ENCODE assay signal across 1 cellular context in the genomic region with DNA sequence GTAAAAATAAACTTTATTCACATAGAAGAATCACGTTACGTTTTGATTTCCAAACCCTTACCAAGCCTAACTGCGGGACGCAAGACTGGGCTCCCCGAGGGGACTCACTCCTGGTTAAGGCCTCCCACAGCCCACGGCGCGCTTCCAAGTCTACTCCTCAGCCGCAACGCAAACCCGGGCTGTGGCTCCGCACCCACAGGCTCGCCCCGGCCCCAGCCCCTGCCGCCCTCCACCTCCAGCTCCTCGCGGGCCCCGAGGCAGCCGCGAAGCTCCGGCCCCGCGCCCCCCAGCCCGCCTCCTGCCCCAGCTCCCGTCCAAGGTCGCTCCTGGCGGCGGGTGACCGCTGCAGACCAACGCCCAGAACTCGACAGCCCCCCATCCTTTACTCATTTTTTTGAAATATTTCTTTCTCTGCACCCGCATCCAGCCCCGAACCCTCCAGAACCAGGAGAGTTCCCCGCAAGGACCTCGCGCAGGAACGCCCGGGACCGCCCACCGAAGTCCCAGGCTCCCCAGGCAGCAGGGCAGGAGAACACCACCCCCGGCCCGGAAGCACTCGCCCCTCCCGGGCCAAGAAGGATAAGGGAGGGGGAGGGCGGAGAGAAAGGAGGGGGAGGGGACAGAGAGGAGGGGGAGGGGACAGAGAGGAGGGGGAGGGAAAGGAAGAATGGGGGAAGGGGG.
TF ChIP-seq lines count a peak whose summit lies in the region.

No MANE protein-coding gene starts in this region.

TF ChIP-seq in SK-N-SH, 30 proteins besides CTCF, POLR2A, EP300 and RAD21 (continued from another document):
- TF ChIP-seq, protein P1, sequence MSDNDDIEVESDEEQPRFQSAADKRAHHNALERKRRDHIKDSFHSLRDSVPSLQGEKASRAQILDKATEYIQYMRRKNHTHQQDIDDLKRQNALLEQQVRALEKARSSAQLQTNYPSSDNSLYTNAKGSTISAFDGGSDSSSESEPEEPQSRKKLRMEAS (IDR thresholded peaks at IDR 0.05; ENCODE audit: low read depth): 0 out of 2 replicates have a peak, but pooled peaks have one; percentile 44
- peak; percentile 39; the same call in 1 of the 2 replicates for TF ChIP-seq TAF1 (IDR thresholded peaks at IDR 0.05; ENCODE audit: borderline replicate concordance, low read depth, low read length)
- 0 out of 2 replicates have a peak, but pooled peaks have one; percentile 24 for TF ChIP-seq TCF12 (IDR thresholded peaks at IDR 0.05)
- TF ChIP-seq RXRA (IDR thresholded peaks at IDR 0.05; ENCODE audit: borderline replicate concordance, low read depth): no peak
- 0 out of 2 replicates have a peak, but pooled peaks have one; percentile 5 for TF ChIP-seq SIN3A (IDR thresholded peaks at IDR 0.05; ENCODE audit: borderline replicate concordance, low read depth, low read length)
